In genomic region chr9:83002329-83002728, GRCh38 we compare ENCODE assay signal across 24 cellular contexts.
"Had no signal": no experiment of that assay in that cellular context is flagged by ENCODE, and none has a peak within 500 bp of the region (broad histone marks: within the 10 kb centered on the region; RNA-seq: fewer than 3 reads in every experiment).

No MANE protein-coding gene starts in this region.

- ATAC-seq: HepG2, Panc1, PC-3, Right ventricle myocardium inferior, SK-N-SH treated with all-trans-retinoic acid at 6 μM for 48 hours had no signal

- H3K4me1 ChIP-seq: SJCRH30 had no signal

- H3K27ac ChIP-seq: SJCRH30 had no signal

- H3K36me3 ChIP-seq: MG63, SJCRH30 had no signal

- H3K27me3 ChIP-seq: MG63, SJCRH30 had no signal

- DNase-seq: IMR-90; Karpas-422; KG1; MG63; NCI-H1092; NCI-H1436; NCI-H187; NCI-H2029; NCI-H2081 treated with DMSO at 0.1 percent for 48 hours; NCI-H2171; NCI-H226; NCI-H446; NCI-H510A; NCI-H524 treated with DMSO at 0.1 percent for 48 hours; NCI-H69; NCI-H774; NK-92 treated with Interleukin-12 subunit alpha and Interleukin-12 subunit beta, amount 100 ng/mL, for 24 hours; PC-3; SHP77 treated with DMSO at 0.1 percent for 48 hours; SJCRH30 had no signal

- H3K9me3 ChIP-seq: MG63, SJCRH30 had no signal

- FAIRE-seq: HepG2 had no signal

- H3K4me3 ChIP-seq: MG63, SJCRH30 had no signal
